ENCODE assay signal across 6 cellular contexts in the genomic region with DNA sequence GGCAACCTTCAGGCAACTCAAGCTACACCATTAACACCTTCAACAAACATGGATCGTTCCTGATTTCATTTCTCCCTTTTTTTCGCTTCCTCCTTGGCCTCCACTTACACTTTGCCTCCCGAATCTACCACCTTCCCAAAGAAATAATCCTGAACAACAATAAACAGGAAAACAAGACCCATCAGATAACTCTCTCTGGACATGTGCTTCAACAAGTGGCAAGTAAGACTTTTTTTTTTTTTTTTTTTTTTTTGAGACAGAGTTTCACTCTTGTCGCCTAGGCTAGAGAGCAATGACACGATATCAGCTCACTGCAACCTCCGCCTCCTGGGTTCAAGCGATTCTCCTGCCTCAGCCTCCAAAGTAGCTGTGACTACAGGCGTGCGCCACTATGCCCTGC.
"Had no signal": no experiment of that assay in that cellular context is flagged by ENCODE, and none has a peak within 500 bp of the region (broad histone marks: within the 10 kb centered on the region; RNA-seq: fewer than 3 reads in every experiment).

No MANE protein-coding gene starts in this region.

- H3K27ac ChIP-seq: GM23248 had no signal

- H3K4me3 ChIP-seq: GM23248, K562 had no signal

- H2AFZ ChIP-seq: GM23248 had no signal

- H3K9me3 Mint-ChIP-seq: H9 had no signal

- ATAC-seq: K562 had no signal

- H3K9ac ChIP-seq: GM23248 had no signal

- H3K4me3 Mint-ChIP-seq: H9 had no signal

- DNase-seq: GM23248, H9, HCEC 1CT, IMR-90, KG1 had no signal
